13 cellular contexts compared by ENCODE assay signal in genomic region chr3:9781978-9782575, GRCh38. TPM values are rescaled to one million over a fixed set of nuclear protein-coding genes. Genes with fewer than 3 reads are reported as not detected.
DNase-seq lines count a peak whose midpoint lies in the region; ATAC-seq, FAIRE-seq and TF ChIP-seq lines count a peak whose summit lies in the region.
"Had no signal": no experiment of that assay in that cellular context is flagged by ENCODE, and none has a peak within 500 bp of the region (broad histone marks: within the 10 kb centered on the region; RNA-seq: fewer than 3 reads in every experiment).

No MANE protein-coding gene starts in this region.

- intact Hi-C loops in dorsolateral prefrontal cortex (cut with DNase I), result no loop called here

- H3K27ac ChIP-seq in OCI-LY1 (ENCODE audit: low read depth, low read length, poor library complexity, severe bottlenecking) (peak overlapping the region; percentile 88), dorsolateral prefrontal cortex (peak overlapping the region in 43 of 59 donors; percentile 3 to 78 (median 59)), gastroesophageal sphincter (no peak overlapping the region)
- H3K27ac ChIP-seq: gastrocnemius medialis, vagina had no signal

- H3K9me2 ChIP-seq in OCI-LY1 (ENCODE audit: low read depth, low read length), result no peaks in the 10 kb centered on the region

- H3K4me1 ChIP-seq in OCI-LY1 (ENCODE audit: insufficient read depth, low read length, severe bottlenecking), result peaks cover 34% of the 10 kb centered on the region
- H3K4me1 ChIP-seq in gastroesophageal sphincter, result peaks cover 0 to 15% (median 0%) of the 10 kb centered on the region in 3 donors
- H3K4me1 ChIP-seq: gastrocnemius medialis, vagina had no signal

- no peaks in the 10 kb centered on the region for H3K9me3 Mint-ChIP-seq in activated naive CD4-positive, alpha-beta T cell treated with anti-CD3 and anti-CD28 coated beads, Interleukin-2, amount 10 ng/mL, durations not matched to agents 7 days and 5 days
- no peaks in the 10 kb centered on the region for H3K9me3 Mint-ChIP-seq in stimulated activated naive B cell treated with anti-CD40 and anti-IgM and Interleukin-4, amounts not matched to agents 10 μg/mL and 1 μg/mL and 100 μg/mL, for 72 hours

- H3K79me2 ChIP-seq in OCI-LY1 (ENCODE audit: insufficient read depth, low read length), result no peaks in the 10 kb centered on the region

- H3F3A ChIP-seq in OCI-LY1 (ENCODE audit: insufficient read depth, low read length), result no peaks in the 10 kb centered on the region

- peaks cover 41% of the 10 kb centered on the region; the same call in 1 of the 2 replicates for H3K36me3 ChIP-seq in OCI-LY1 (ENCODE audit: insufficient read depth, low read length)
- H3K36me3 ChIP-seq in gastroesophageal sphincter, result peaks cover 0 to 82% of the 10 kb centered on the region in 2 donors

- WGBS in gastroesophageal sphincter (ENCODE audit: low coverage in 1 of 2), 2 donors, result 68 to 76% methylated on average over 3 of the region's 3 CpGs

- no peaks in the 10 kb centered on the region for H4K20me1 ChIP-seq in OCI-LY1 (ENCODE audit: insufficient read depth, low read length)

- no peak overlapping the region for H2AFZ ChIP-seq in OCI-LY1 (ENCODE audit: low read length)

- no peak for ATAC-seq in stimulated activated naive B cell treated with anti-CD40 and anti-IgM and Interleukin-4, amounts not matched to agents 10 μg/mL and 1 μg/mL and 100 μg/mL, for 72 hours (replicated peaks)
- ATAC-seq in gastroesophageal sphincter, result no peak
- ATAC-seq: gastrocnemius medialis had no signal

- H3K27ac Mint-ChIP-seq in activated naive CD4-positive, alpha-beta T cell treated with anti-CD3 and anti-CD28 coated beads, Interleukin-2, amount 10 ng/mL, durations not matched to agents 7 days and 5 days, result peak overlapping the region; percentile 46
- peak overlapping the region; percentile 98 for H3K27ac Mint-ChIP-seq in stimulated activated naive B cell treated with anti-CD40 and anti-IgM and Interleukin-4, amounts not matched to agents 10 μg/mL and 1 μg/mL and 100 μg/mL, for 72 hours

- peaks cover 56% of the 10 kb centered on the region for H3K4me1 Mint-ChIP-seq in activated naive CD4-positive, alpha-beta T cell treated with anti-CD3 and anti-CD28 coated beads, Interleukin-2, amount 10 ng/mL, durations not matched to agents 7 days and 5 days
- peaks cover 53 to 68% of the 10 kb centered on the region in 2 donors for H3K4me1 Mint-ChIP-seq in stimulated activated naive B cell treated with anti-CD40 and anti-IgM and Interleukin-4, amounts not matched to agents 10 μg/mL and 1 μg/mL and 100 μg/mL, for 72 hours

- DNase-seq in activated naive CD4-positive, alpha-beta T cell treated with anti-CD3 and anti-CD28 coated beads, Interleukin-2, amount 10 ng/mL, durations not matched to agents 7 days and 5 days, result no peak
- DNase-seq in activated naive CD4-positive, alpha-beta T cell (lab: John Stamatoyannopoulos, UW), result no peak
- DNase-seq in dorsolateral prefrontal cortex, result no peak
- no peak for DNase-seq in stimulated activated naive B cell treated with anti-CD40 and anti-IgM and Interleukin-4, amounts not matched to agents 10 μg/mL and 1 μg/mL and 100 μg/mL, for 72 hours
- no peak for DNase-seq in NCI-H1436 (lab: John Stamatoyannopoulos, UW)
- DNase-seq in GM12892 (ENCODE audit: insufficient read length), result no peak
- DNase-seq: gastrocnemius medialis, islet precursor cell, SHP77 treated with DMSO at 0.1 percent for 48 hours had no signal

- no peak overlapping the region for H3K4me3 Mint-ChIP-seq in activated naive CD4-positive, alpha-beta T cell treated with anti-CD3 and anti-CD28 coated beads, Interleukin-2, amount 10 ng/mL, durations not matched to agents 7 days and 5 days
- peak overlapping the region; percentile 55 for H3K4me3 Mint-ChIP-seq in stimulated activated naive B cell treated with anti-CD40 and anti-IgM and Interleukin-4, amounts not matched to agents 10 μg/mL and 1 μg/mL and 100 μg/mL, for 72 hours

- H3K9me3 ChIP-seq in OCI-LY1 (ENCODE audit: low read length), result no peaks in the 10 kb centered on the region
- no peaks in the 10 kb centered on the region for H3K9me3 ChIP-seq in gastroesophageal sphincter
- H3K9me3 ChIP-seq: gastrocnemius medialis, vagina had no signal

- H3K4me2 ChIP-seq in OCI-LY1 (ENCODE audit: low read length), result no peak overlapping the region

- H3K27me3 Mint-ChIP-seq in activated naive CD4-positive, alpha-beta T cell treated with anti-CD3 and anti-CD28 coated beads, Interleukin-2, amount 10 ng/mL, durations not matched to agents 7 days and 5 days, result no peaks in the 10 kb centered on the region
- no peaks in the 10 kb centered on the region for H3K27me3 Mint-ChIP-seq in stimulated activated naive B cell treated with anti-CD40 and anti-IgM and Interleukin-4, amounts not matched to agents 10 μg/mL and 1 μg/mL and 100 μg/mL, for 72 hours

- TF ChIP-seq POLR2A in gastroesophageal sphincter (IDR thresholded peaks at IDR 0.05), result no peak
- no peak for TF ChIP-seq POLR2A in GM12892 (IDR thresholded peaks at IDR 0.05; ENCODE audit: low read depth, low read length)

- H3K36me3 Mint-ChIP-seq in activated naive CD4-positive, alpha-beta T cell treated with anti-CD3 and anti-CD28 coated beads, Interleukin-2, amount 10 ng/mL, durations not matched to agents 7 days and 5 days, result peaks cover 59% of the 10 kb centered on the region
- peaks cover 46 to 52% of the 10 kb centered on the region in 2 donors for H3K36me3 Mint-ChIP-seq in stimulated activated naive B cell treated with anti-CD40 and anti-IgM and Interleukin-4, amounts not matched to agents 10 μg/mL and 1 μg/mL and 100 μg/mL, for 72 hours

- TF ChIP-seq CTCF in OCI-LY1 (IDR thresholded peaks at IDR 0.05; ENCODE audit: low read length) (no peak), dorsolateral prefrontal cortex (IDR thresholded peaks at IDR 0.05 in 54 of 56, conservative IDR thresholded peaks at IDR 0.05 in 2 of 56; ENCODE audit: low read depth in 1 of 56, partially characterized antibody in 56 of 56) (no peak), gastroesophageal sphincter (IDR thresholded peaks at IDR 0.05) (no peak)

- H3K9ac ChIP-seq in OCI-LY1 (ENCODE audit: low read length), result peak overlapping the region; percentile 25; the same call in 1 of the 2 replicates

- no peak for FAIRE-seq in GM12892 (lab: Jason Lieb, UNC)
- FAIRE-seq: GM12891 had no signal

- H3K27me3 ChIP-seq in OCI-LY1 (ENCODE audit: insufficient read depth, low read length) (no peaks in the 10 kb centered on the region), dorsolateral prefrontal cortex (no peaks in the 10 kb centered on the region), gastroesophageal sphincter (no peaks in the 10 kb centered on the region)
- H3K27me3 ChIP-seq: gastrocnemius medialis, vagina had no signal

- CTCF ChIA-PET in activated naive CD4-positive, alpha-beta T cell treated with anti-CD3 and anti-CD28 coated beads, Interleukin-2, amount 10 ng/mL, durations not matched to agents 7 days and 5 days (lab: Charles Lee), result interaction anchor here (0.5 to 1.4 kb wide), 10 partner anchors 12 to 478 kb away, joined by 3 to 5 read pairs (median 3); partner anchors contain the start of gene CAMK1

- H3K4me3 ChIP-seq in OCI-LY1 (ENCODE audit: low read depth, low read length, poor library complexity, severe bottlenecking), result no peak overlapping the region
- H3K4me3 ChIP-seq in dorsolateral prefrontal cortex, result no peak overlapping the region
- no peak overlapping the region for H3K4me3 ChIP-seq in gastroesophageal sphincter
- H3K4me3 ChIP-seq: gastrocnemius medialis, vagina had no signal

- no peak for TF ChIP-seq EP300 in gastroesophageal sphincter (IDR thresholded peaks at IDR 0.05)

RNA-seq across cellular contexts. Expression of gene TADA3, which starts 10.2 kb away (rescaled TPM):
- 10 to 100 TPM; 38.3 to 82.0 (median 54.2) TPM for total RNA-seq in dorsolateral prefrontal cortex
- 10 to 100 TPM; 54.6 to 82.2 (median 66.0) TPM for total RNA-seq in gastroesophageal sphincter
- 30.4 TPM for polyA plus RNA-seq in GM12892 (2012; ENCODE audit: missing spikeins)

RNA-seq across cellular contexts. Expression of gene ARPC4, which starts 10.8 kb away (rescaled TPM):
- total RNA-seq in dorsolateral prefrontal cortex (100 to 1,000 TPM in 92 of 120 experiments, 10 to 100 TPM in 28; 82.2 to 149 (median 112) TPM), gastroesophageal sphincter (100 to 1,000 TPM; 157 to 203 (median 171) TPM)
- polyA plus RNA-seq in GM12892 (2012; ENCODE audit: missing spikeins), result 209 TPM

RNA-seq across cellular contexts. Expression of gene CAMK1, which starts 12.3 kb away (rescaled TPM):
- total RNA-seq in dorsolateral prefrontal cortex (10 to 100 TPM; 23.2 to 90.8 (median 62.7) TPM), gastroesophageal sphincter (10 to 100 TPM; 54.5 to 81.3 (median 69.7) TPM)
- 3.3 TPM for polyA plus RNA-seq in GM12892 (2012; ENCODE audit: missing spikeins)

RNA-seq across cellular contexts. Expression of gene TTLL3, which starts 28.0 kb away (rescaled TPM):
- total RNA-seq in dorsolateral prefrontal cortex (100 to 1,000 TPM in 1 of 120 experiments, 10 to 100 TPM in 119; 35.9 to 103 (median 60.7) TPM), gastroesophageal sphincter (10 to 100 TPM in 3 of 4 donors, 1 to 10 TPM in 1; 6.2 to 71.3 (median 29.5) TPM)
- 33.8 TPM for polyA plus RNA-seq in GM12892 (2012; ENCODE audit: missing spikeins)

RNA-seq across cellular contexts. Expression of gene OGG1, which starts 32.3 kb away (rescaled TPM):
- total RNA-seq in dorsolateral prefrontal cortex (10 to 100 TPM; 18.6 to 54.6 (median 30.3) TPM), gastroesophageal sphincter (10 to 100 TPM; 22.1 to 33.8 (median 25.9) TPM)
- polyA plus RNA-seq in GM12892 (2012; ENCODE audit: missing spikeins), result 18.4 TPM

Comparison
In these comparisons a context has a peak if more than half of its experiments do, and no peak if none do; other contexts are left out.
1. H3K27ac ChIP-seq: peak in OCI-LY1 (single experiment) and dorsolateral prefrontal cortex (43 of 59); none in gastroesophageal sphincter (0 of 4).